ENCODE assay signal across 10 cellular contexts in the genomic region with DNA sequence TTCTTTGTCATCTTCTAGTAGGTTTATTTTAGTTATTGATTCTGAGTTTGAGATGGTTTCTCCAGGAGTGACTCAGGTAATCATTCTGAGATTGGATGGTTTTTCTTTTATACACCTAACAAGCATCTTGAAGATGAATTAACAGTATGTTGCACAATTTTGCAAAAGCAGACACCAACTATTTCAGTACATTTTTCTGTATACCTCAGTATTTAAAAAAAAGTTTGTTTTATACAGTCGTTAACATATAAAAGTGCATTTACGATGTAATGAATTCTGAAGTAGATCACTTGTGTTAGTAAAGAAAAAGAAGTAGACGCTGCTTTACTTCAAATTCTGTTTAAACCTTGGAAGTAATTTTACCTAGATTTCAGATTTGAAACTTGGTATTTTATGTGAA. TPM values are rescaled to one million over a fixed set of nuclear protein-coding genes. Genes with fewer than 3 reads are reported as not detected.
DNase-seq lines count a peak whose midpoint lies in the region; ATAC-seq and TF ChIP-seq lines count a peak whose summit lies in the region.
"Had no signal": no experiment of that assay in that cellular context is flagged by ENCODE, and none has a peak within 500 bp of the region (broad histone marks: within the 10 kb centered on the region; RNA-seq: fewer than 3 reads in every experiment).

No MANE protein-coding gene starts in this region.

- H3K9me3 ChIP-seq in RWPE2 (ENCODE audit: severe bottlenecking) (no peaks in the 10 kb centered on the region), esophagus squamous epithelium (no peaks in the 10 kb centered on the region)

- H3K27me3 ChIP-seq in RWPE2 (ENCODE audit: insufficient read depth, poor library complexity, severe bottlenecking) (no peaks in the 10 kb centered on the region), esophagus squamous epithelium (no peaks in the 10 kb centered on the region), rectal smooth muscle tissue (ENCODE audit: control insufficient read depth, insufficient read depth, low read length) (no peaks in the 10 kb centered on the region)

- H3K36me3 ChIP-seq in RWPE2 (ENCODE audit: low read depth) (peaks cover 10% of the 10 kb centered on the region; the same call in 1 of the 2 replicates), esophagus squamous epithelium (peaks cover 0 to under 1% (median 0%) of the 10 kb centered on the region in 3 donors), rectal smooth muscle tissue (ENCODE audit: control insufficient read depth, insufficient read depth, low read length) (no peaks in the 10 kb centered on the region)

- TF ChIP-seq POLR2A in esophagus squamous epithelium (IDR thresholded peaks at IDR 0.05), result no peak

- ATAC-seq in RWPE2 (ENCODE audit: low read depth), result no peak

- no peak overlapping the region for H3K9ac ChIP-seq in rectal smooth muscle tissue (ENCODE audit: low read length)

- TF ChIP-seq CTCF in HFF-Myc (IDR thresholded peaks at IDR 0.05; ENCODE audit: low read depth, low read length, missing control alignments), result no peak
- TF ChIP-seq CTCF in RWPE2 (IDR thresholded peaks at IDR 0.05; ENCODE audit: poor library complexity, severe bottlenecking), result no peak
- TF ChIP-seq CTCF in esophagus squamous epithelium (IDR thresholded peaks at IDR 0.05), result no peak

- 60 to 63% methylated on average over 3 of the region's 3 CpGs for WGBS in esophagus squamous epithelium, 2 donors

- H3K4me1 ChIP-seq in RWPE2 (ENCODE audit: insufficient read depth, poor library complexity, severe bottlenecking), result peaks cover 47% of the 10 kb centered on the region
- H3K4me1 ChIP-seq in esophagus squamous epithelium, result peaks cover 32 to 73% (median 61%) of the 10 kb centered on the region in 3 donors
- peaks cover 33% of the 10 kb centered on the region for H3K4me1 ChIP-seq in rectal smooth muscle tissue (ENCODE audit: control insufficient read depth, insufficient read depth, low read length)

- H3K27ac ChIP-seq in RWPE2 (ENCODE audit: poor library complexity, severe bottlenecking) (peak overlapping the region; percentile 90), esophagus squamous epithelium (peak overlapping the region in 3 of 4 donors; percentile 99 to 100 (median 100)), rectal smooth muscle tissue (ENCODE audit: low read depth, low read length) (peak overlapping the region; percentile 100)

- H3K4me3 ChIP-seq in HFF-Myc (replicated peaks; ENCODE audit: low read depth, low read length), result peak overlapping the region; percentile 83; the same call in 1 of the 2 replicates
- peak overlapping the region; percentile 67 for H3K4me3 ChIP-seq in RWPE2 (ENCODE audit: severe bottlenecking)
- H3K4me3 ChIP-seq in esophagus squamous epithelium, result peak overlapping the region in 3 of 4 donors; percentile 74 to 97 (median 97)
- H3K4me3 ChIP-seq in rectal smooth muscle tissue (ENCODE audit: low read length), result peak overlapping the region; percentile 92

- intact Hi-C loops in esophagus squamous epithelium (cut with DNase I), result no loop called here

- DNase-seq in HFF-Myc (ENCODE audit: extremely low read depth, low read depth) (no peak), RWPE2 (ENCODE audit: low spot score) (no peak), esophagus squamous epithelium (lab: John Stamatoyannopoulos, UW) (no peak), hypothalamus (lab: John Stamatoyannopoulos, UW) (no peak)
- DNase-seq in effector CD4-positive, alpha-beta T cell, result no peak
- no peak for DNase-seq in activated effector memory CD4-positive, alpha-beta T cell treated with Interleukin-2 at 50 U/mL for 16 hours
- DNase-seq: NCI-H2081; stimulated activated naive CD4-positive, alpha-beta T cell treated with Interleukin-2 at 50 U/mL for 16 hours had no signal

RNA-seq across cellular contexts. Expression of a gene that starts 3.0 kb away (rescaled TPM):
- total RNA-seq in esophagus squamous epithelium, result 100 to 1,000 TPM; 252 to 287 (median 268) TPM

RNA-seq across cellular contexts. Expression of a gene that starts 31.0 kb away (rescaled TPM):
- total RNA-seq in esophagus squamous epithelium, result under 1 TPM in 1 of 4 donors, not detected in 3; 0.09 TPM
- total RNA-seq: glomerular endothelial cell had no signal
